ENCODE assay signal across 16 cellular contexts in the genomic region with DNA sequence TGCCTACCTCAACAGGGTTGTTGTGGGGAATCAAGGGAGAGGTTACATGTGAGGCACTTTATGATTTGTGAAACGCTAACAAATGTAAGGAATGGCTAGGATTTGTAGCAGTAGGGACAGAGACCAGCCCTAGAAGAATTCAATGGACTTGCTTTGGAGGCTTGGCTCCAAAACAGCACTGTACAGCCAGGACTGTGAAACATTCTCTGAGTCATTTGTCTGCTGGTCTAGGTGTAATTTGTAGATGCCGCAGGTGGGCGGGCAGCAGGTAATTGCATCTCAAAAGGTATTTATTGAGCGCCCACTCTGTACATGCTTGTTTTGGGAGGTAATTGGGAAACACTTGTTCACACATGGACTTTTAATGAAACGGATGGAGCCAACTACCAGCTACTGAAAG. TPM values are rescaled to one million over a fixed set of nuclear protein-coding genes. Genes with fewer than 3 reads are reported as not detected.
"Had no signal": no experiment of that assay in that cellular context is flagged by ENCODE, and none has a peak within 500 bp of the region (broad histone marks: within the 10 kb centered on the region; RNA-seq: fewer than 3 reads in every experiment).

No MANE protein-coding gene starts in this region.

- H3K36me3 ChIP-seq: cardiac muscle cell, thoracic aorta had no signal

- H3K27ac Mint-ChIP-seq: activated CD4-positive, alpha-beta memory T cell treated with anti-CD3 and anti-CD28 coated beads for 36 hours; stimulated activated naive CD8-positive, alpha-beta T cell treated with anti-CD3 and anti-CD28 coated beads, Interleukin-15, Interleukin-2, amounts not matched to agents 100 ng/mL and 50 ng/mL, for 24 hours; T-cell had no signal

- ATAC-seq: gastroesophageal sphincter, left cardiac atrium had no signal

- H3K27me3 Mint-ChIP-seq: stimulated activated naive CD8-positive, alpha-beta T cell treated with anti-CD3 and anti-CD28 coated beads, Interleukin-15, Interleukin-2, amounts not matched to agents 100 ng/mL and 50 ng/mL, for 24 hours had no signal

- DNase-seq: activated CD4-positive, alpha-beta memory T cell treated with anti-CD3 and anti-CD28 coated beads for 36 hours; activated CD8-positive, alpha-beta memory T cell treated with anti-CD3 and anti-CD28 coated beads, Interleukin-2, amount 50 U/mL, for 4 hours; activated naive CD4-positive, alpha-beta T cell; left cardiac atrium; nephron progenitor cell; stimulated activated CD4-positive, alpha-beta T cell treated with anti-CD3 and anti-CD28 coated beads, Interleukin-4, amount 100 ng/mL, for 1 hour; stimulated activated CD8-positive, alpha-beta memory T cell treated with anti-CD3 and anti-CD28 coated beads, Interleukin-4, amount 100 ng/mL, for 48 hours; T-cell; T1000 had no signal

- H3K4me3 ChIP-seq: ascending aorta, cardiac muscle cell, gastroesophageal sphincter, lung, thoracic aorta had no signal

- H3K27ac ChIP-seq: ascending aorta, cardiac muscle cell, gastroesophageal sphincter, thoracic aorta had no signal

- H3K27me3 ChIP-seq: ascending aorta, cardiac muscle cell, gastroesophageal sphincter had no signal

- H3K9me3 ChIP-seq: ascending aorta, gastroesophageal sphincter, thoracic aorta had no signal

- H3K4me3 Mint-ChIP-seq: activated CD4-positive, alpha-beta memory T cell treated with anti-CD3 and anti-CD28 coated beads for 36 hours; nephron progenitor cell; stimulated activated naive CD8-positive, alpha-beta T cell treated with anti-CD3 and anti-CD28 coated beads, Interleukin-15, Interleukin-2, amounts not matched to agents 100 ng/mL and 50 ng/mL, for 24 hours had no signal

- H3K9me3 Mint-ChIP-seq: activated CD4-positive, alpha-beta memory T cell treated with anti-CD3 and anti-CD28 coated beads for 36 hours; nephron progenitor cell; stimulated activated naive CD8-positive, alpha-beta T cell treated with anti-CD3 and anti-CD28 coated beads, Interleukin-15, Interleukin-2, amounts not matched to agents 100 ng/mL and 50 ng/mL, for 24 hours; T-cell had no signal

- H3K36me3 Mint-ChIP-seq: activated CD4-positive, alpha-beta memory T cell treated with anti-CD3 and anti-CD28 coated beads for 36 hours; T-cell had no signal

RNA-seq across cellular contexts. Expression of a gene that starts 53.0 kb away (rescaled TPM):
- total RNA-seq: ascending aorta, cardiac muscle cell, gastroesophageal sphincter, left cardiac atrium, pulmonary artery endothelial cell, thoracic aorta had no signal
- polyA plus RNA-seq: cardiac muscle cell had no signal
